Comparison of ENCODE assay signal across 18 cellular contexts in genomic region chr13:100154835-100155463, GRCh38.
DNase-seq lines count a peak whose midpoint lies in the region; ATAC-seq and TF ChIP-seq lines count a peak whose summit lies in the region.
"Had no signal": no experiment of that assay in that cellular context is flagged by ENCODE, and none has a peak within 500 bp of the region (broad histone marks: within the 10 kb centered on the region; RNA-seq: fewer than 3 reads in every experiment).

No MANE protein-coding gene starts in this region.

- TF ChIP-seq CTCF in GM23338 (conservative IDR thresholded peaks at IDR 0.05; ENCODE audit: low read depth in 2 of 2), result no peak
- no peak for TF ChIP-seq CTCF in neural progenitor cell (IDR thresholded peaks at IDR 0.05)

- H3K9ac ChIP-seq in HUES64 (ENCODE audit: low read depth, low read length) (no peak overlapping the region), neural progenitor cell (no peak overlapping the region)

- H3K27ac ChIP-seq in GM23338 (ENCODE audit: low read depth), result peak overlapping the region; percentile 3; the same call in 1 of the 2 replicates
- H3K27ac ChIP-seq in HUES64 (ENCODE audit: low read depth, low read length), result peak overlapping the region; percentile 34
- H3K27ac ChIP-seq in ectodermal cell (ENCODE audit: insufficient read depth, low read depth, low read length, poor library complexity, severe bottlenecking), result peak overlapping the region; percentile 38
- peak overlapping the region; percentile 66 for H3K27ac ChIP-seq in neural progenitor cell
- H3K27ac ChIP-seq: A549, SJCRH30 had no signal

- H3K27ac Mint-ChIP-seq in GM23338 (peak overlapping the region; percentile 95), neural progenitor cell (no peak overlapping the region)
- H3K27ac Mint-ChIP-seq: CD4-positive, CD25-positive, alpha-beta regulatory T cell had no signal

- WGBS in HUES64, result 89% methylated on average over 5 of the region's 6 CpGs
- 76 to 82% methylated on average over 5 to 6 of the region's 6 CpGs for WGBS in ectodermal cell, 2 experiments

- no peaks in the 10 kb centered on the region for H3K27me3 ChIP-seq in GM23338 (ENCODE audit: insufficient read depth)
- H3K27me3 ChIP-seq in HUES64 (ENCODE audit: insufficient read depth, low read length), result no peaks in the 10 kb centered on the region
- H3K27me3 ChIP-seq in ectodermal cell (ENCODE audit: control insufficient read depth, insufficient read depth, low read length, poor library complexity, severe bottlenecking), result no peaks in the 10 kb centered on the region
- no peaks in the 10 kb centered on the region for H3K27me3 ChIP-seq in neural progenitor cell
- H3K27me3 ChIP-seq: BE2C, MG63, SJCRH30 had no signal

- H3K79me2 ChIP-seq in GM23338 (replicated peaks; ENCODE audit: insufficient read depth) (0 out of 2 replicates have a peak, but pooled peaks cover 1% of the 10 kb centered on the region), neural progenitor cell (ENCODE audit: low read depth) (peaks cover 20% of the 10 kb centered on the region)

- H3K36me3 ChIP-seq in GM23338 (ENCODE audit: insufficient read depth), result no peaks in the 10 kb centered on the region
- H3K36me3 ChIP-seq in HUES64 (ENCODE audit: insufficient read depth, low read length), result peaks cover 13% of the 10 kb centered on the region
- H3K36me3 ChIP-seq in ectodermal cell (ENCODE audit: control insufficient read depth, insufficient read depth, low read length), result no peaks in the 10 kb centered on the region
- H3K36me3 ChIP-seq in neural progenitor cell, result no peaks in the 10 kb centered on the region
- H3K36me3 ChIP-seq: BE2C, MG63 had no signal

- H3F3A ChIP-seq in GM23338 (replicated peaks; ENCODE audit: low read depth) (no peaks in the 10 kb centered on the region), neural progenitor cell (ENCODE audit: low read depth) (peaks cover 38% of the 10 kb centered on the region)

- H2AFZ ChIP-seq in GM23338 (no peak overlapping the region), neural progenitor cell (replicated peaks) (peak overlapping the region; percentile 70)

- H3K4me3 Mint-ChIP-seq in GM23338 (no peak overlapping the region), neural progenitor cell (peak overlapping the region; percentile 30)
- H3K4me3 Mint-ChIP-seq: CD4-positive, CD25-positive, alpha-beta regulatory T cell had no signal

- H3K4me1 ChIP-seq in GM23338 (ENCODE audit: insufficient read depth) (peaks cover 31% of the 10 kb centered on the region), HUES64 (ENCODE audit: insufficient read depth, low read length) (peaks cover 27% of the 10 kb centered on the region), ectodermal cell (ENCODE audit: control insufficient read depth, insufficient read depth, low read length) (no peaks in the 10 kb centered on the region), neural progenitor cell (peaks cover 37% of the 10 kb centered on the region)
- H3K4me1 ChIP-seq: BE2C, SJCRH30 had no signal

- no peaks in the 10 kb centered on the region for H3K9me3 ChIP-seq in HUES64 (ENCODE audit: insufficient read depth, low read depth, low read length)
- H3K9me3 ChIP-seq in ectodermal cell (ENCODE audit: control insufficient read depth, low read length), result no peaks in the 10 kb centered on the region
- H3K9me3 ChIP-seq in neural progenitor cell (ENCODE audit: low read depth), result no peaks in the 10 kb centered on the region
- H3K9me3 ChIP-seq: A549, BE2C, MG63, SJCRH30 had no signal

- DNase-seq in GM23338 (ENCODE audit: low spot score), result peak; percentile 41
- peak; percentile 22 for DNase-seq in neural progenitor cell (ENCODE audit: low spot score)
- DNase-seq in ecto neural progenitor cell (ENCODE audit: low spot score), result no peak
- DNase-seq: BE2C; CD4-positive, CD25-positive, alpha-beta regulatory T cell; DMS79; MG63; NCI-H187 treated with DMSO at 0.1 percent for 48 hours; NCI-H345; NCI-H524 treated with DMSO at 0.1 percent for 48 hours; OCI-M1; SJCRH30 had no signal

- H3K4me3 ChIP-seq in GM23338 (no peak overlapping the region), HUES64 (ENCODE audit: low read length) (no peak overlapping the region), ectodermal cell (ENCODE audit: insufficient read depth, low read depth, low read length) (no peak overlapping the region), neural progenitor cell (no peak overlapping the region)
- H3K4me3 ChIP-seq: A549, K562, MG63, SJCRH30 had no signal

- H3K9me3 Mint-ChIP-seq in GM23338, result 0 out of 3 replicates have a peak, but pooled peaks cover 3% of the 10 kb centered on the region
- peaks cover 4% of the 10 kb centered on the region for H3K9me3 Mint-ChIP-seq in neural progenitor cell

- peaks cover 39% of the 10 kb centered on the region for H3K4me1 Mint-ChIP-seq in GM23338
- H3K4me1 Mint-ChIP-seq in neural progenitor cell, result peaks cover 37% of the 10 kb centered on the region

- ATAC-seq in GM23338, result peak; percentile 61
- ATAC-seq in GM21723 (IDR thresholded peaks at IDR 0.05; ENCODE audit: unreplicated experiment), result no peak
- ATAC-seq in GM21423 (IDR thresholded peaks at IDR 0.05; ENCODE audit: unreplicated experiment), result no peak
- ATAC-seq: A549, K562 had no signal

- H4K20me1 ChIP-seq in GM23338 (replicated peaks; ENCODE audit: insufficient read depth), result no peaks in the 10 kb centered on the region
- H4K20me1 ChIP-seq in neural progenitor cell (ENCODE audit: low read depth), result no peaks in the 10 kb centered on the region

- peaks cover 9% of the 10 kb centered on the region; the same call in 1 of the 3 replicates for H3K36me3 Mint-ChIP-seq in GM23338 (ENCODE audit: low read depth)
- peaks cover 19% of the 10 kb centered on the region for H3K36me3 Mint-ChIP-seq in neural progenitor cell

- H3K9me2 ChIP-seq in GM23338 (ENCODE audit: insufficient read depth), result no peaks in the 10 kb centered on the region

- H3K27me3 Mint-ChIP-seq in GM23338 (ENCODE audit: insufficient read depth, low read depth, poor library complexity) (no peaks in the 10 kb centered on the region), neural progenitor cell (ENCODE audit: insufficient read depth, low read depth) (peaks cover 6% of the 10 kb centered on the region)
- H3K27me3 Mint-ChIP-seq: CD4-positive, CD25-positive, alpha-beta regulatory T cell had no signal

- H3K4me2 ChIP-seq in GM23338 (0 out of 2 replicates have a peak overlapping the region, but pooled peaks have one; percentile 10), neural progenitor cell (peak overlapping the region; percentile 54)
- H3K4me2 ChIP-seq: A549 had no signal

TF ChIP-seq in GM23338, 12 proteins besides CTCF, POLR2A, EP300 and RAD21 (continues in another document):
- TF ChIP-seq REST (IDR thresholded peaks at IDR 0.05; ENCODE audit: unreplicated experiment) (no peak), CREB1 (CRISPR knock-in tag; IDR thresholded peaks at IDR 0.05; ENCODE audit: low read depth) (no peak), ZNF114 (CRISPR knock-in tag; IDR thresholded peaks at IDR 0.05) (no peak), EZH2phosphoT487 (IDR thresholded peaks at IDR 0.05; ENCODE audit: unreplicated experiment) (no peak), JUNB (IDR thresholded peaks at IDR 0.05; ENCODE audit: unreplicated experiment) (no peak), POLR2AphosphoS5 (IDR thresholded peaks at IDR 0.05; ENCODE audit: low read depth) (no peak), NANOG (IDR thresholded peaks at IDR 0.05; ENCODE audit: borderline replicate concordance) (no peak), STAT1 (IDR thresholded peaks at IDR 0.05; ENCODE audit: unreplicated experiment) (no peak)
- TF ChIP-seq, protein P1, sequence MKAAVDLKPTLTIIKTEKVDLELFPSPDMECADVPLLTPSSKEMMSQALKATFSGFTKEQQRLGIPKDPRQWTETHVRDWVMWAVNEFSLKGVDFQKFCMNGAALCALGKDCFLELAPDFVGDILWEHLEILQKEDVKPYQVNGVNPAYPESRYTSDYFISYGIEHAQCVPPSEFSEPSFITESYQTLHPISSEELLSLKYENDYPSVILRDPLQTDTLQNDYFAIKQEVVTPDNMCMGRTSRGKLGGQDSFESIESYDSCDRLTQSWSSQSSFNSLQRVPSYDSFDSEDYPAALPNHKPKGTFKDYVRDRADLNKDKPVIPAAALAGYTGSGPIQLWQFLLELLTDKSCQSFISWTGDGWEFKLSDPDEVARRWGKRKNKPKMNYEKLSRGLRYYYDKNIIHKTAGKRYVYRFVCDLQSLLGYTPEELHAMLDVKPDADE (IDR thresholded peaks at IDR 0.05), result no peak

Comparison
In these comparisons a context has a peak if more than half of its experiments do, and no peak if none do; other contexts are left out.
1. H3K27ac ChIP-seq: peak in every context shown above with its lines; median percentile 66 in neural progenitor cell; 38 in ectodermal cell; 34 in HUES64; 3 in GM23338.